Comparison of ENCODE assay signal across 22 cellular contexts in genomic region chr2:232196802-232197201, GRCh38.
DNase-seq lines count a peak whose midpoint lies in the region; ATAC-seq, FAIRE-seq and TF ChIP-seq lines count a peak whose summit lies in the region.
"Had no signal": no experiment of that assay in that cellular context is flagged by ENCODE, and none has a peak within 500 bp of the region (broad histone marks: within the 10 kb centered on the region; RNA-seq: fewer than 3 reads in every experiment).

No MANE protein-coding gene starts in this region.

- H3K27me3 ChIP-seq in GM23338 (ENCODE audit: insufficient read depth) (no peaks in the 10 kb centered on the region), HUES48 (ENCODE audit: control insufficient read depth, insufficient read depth, low read length) (no peaks in the 10 kb centered on the region), keratinocyte (ENCODE audit: control insufficient read depth, extremely low read depth, insufficient read depth, low read length) (no peaks in the 10 kb centered on the region)
- no peaks in the 10 kb centered on the region for H3K27me3 ChIP-seq in CD8-positive, alpha-beta memory T cell (ENCODE audit: insufficient read depth, low read length, poor library complexity, severe bottlenecking)

- H3K79me2 ChIP-seq in GM23338 (replicated peaks; ENCODE audit: insufficient read depth), result no peaks in the 10 kb centered on the region
- H3K79me2 ChIP-seq in keratinocyte (ENCODE audit: control insufficient read depth, insufficient read depth, low read length), result no peaks in the 10 kb centered on the region

- H3K27ac ChIP-seq in GM23338 (ENCODE audit: low read depth), result peak overlapping the region; percentile 7; the same call in 1 of the 2 replicates
- H3K27ac ChIP-seq in HUES48 (ENCODE audit: low read depth, low read length), result peak overlapping the region; percentile 83
- no peak overlapping the region for H3K27ac ChIP-seq in keratinocyte (ENCODE audit: control insufficient read depth, insufficient read depth, low read length)
- H3K27ac ChIP-seq in CD8-positive, alpha-beta memory T cell (ENCODE audit: low read depth, low read length), result no peak overlapping the region
- H3K27ac ChIP-seq: 22Rv1, A549, C4-2B, HL-60 had no signal

- DNase-seq in GM23338 (ENCODE audit: low spot score) (peak; percentile 16), WTC11 (ENCODE audit: low spot score) (no peak), keratinocyte (ENCODE audit: low read depth, low spot score) (no peak), iPS-NIHi7 (ENCODE audit: extremely low spot score) (no peak)
- DNase-seq in CD8-positive, alpha-beta memory T cell, result no peak
- DNase-seq: AML-193; CD4-positive, alpha-beta T cell; DMS153; DMS79; GDM1; KBM-7 had no signal

- no peak overlapping the region for H3K9ac ChIP-seq in HUES48 (ENCODE audit: low read depth, low read length)
- H3K9ac ChIP-seq in keratinocyte (ENCODE audit: control insufficient read depth, extremely low read depth, insufficient read depth, low read length), result no peak overlapping the region

- H3K4me3 ChIP-seq in GM23338 (no peak overlapping the region), HUES48 (ENCODE audit: low read depth, low read length) (no peak overlapping the region), keratinocyte (ENCODE audit: control insufficient read depth in 2 of 3, extremely low read depth in 1 of 3, insufficient read depth in 2 of 3, low read depth in 1 of 3, low read length in 3 of 3) (no peak overlapping the region)
- H3K4me3 ChIP-seq in CD8-positive, alpha-beta memory T cell (ENCODE audit: low read length), result no peak overlapping the region
- H3K4me3 ChIP-seq: A549 had no signal

- no peaks in the 10 kb centered on the region for H4K20me1 ChIP-seq in GM23338 (replicated peaks; ENCODE audit: insufficient read depth)
- H4K20me1 ChIP-seq in keratinocyte (ENCODE audit: control insufficient read depth, extremely low read depth, insufficient read depth, low read length), result no peaks in the 10 kb centered on the region

- TF ChIP-seq CTCF in GM23338 (conservative IDR thresholded peaks at IDR 0.05; ENCODE audit: low read depth in 2 of 2) (no peak), WTC11 (IDR thresholded peaks at IDR 0.05) (no peak), keratinocyte (optimal IDR thresholded peaks at IDR 0.05 in 1 of 3, IDR thresholded peaks at IDR 0.05 in 1 of 3, conservative IDR thresholded peaks at IDR 0.05 in 1 of 3; ENCODE audit: extremely low read depth in 1 of 3, insufficient read depth in 2 of 3, low read length in 3 of 3) (no peak)

- dilution Hi-C loops in keratinocyte (cut with MboI; ENCODE audit: extremely low pct_ligation_motif_present, low sequenced_read_pairs), result no loop called here

- H3K4me1 Mint-ChIP-seq in GM23338 (peaks cover 31% of the 10 kb centered on the region), WTC11 (peaks cover 35% of the 10 kb centered on the region)
- H3K4me1 Mint-ChIP-seq in CD8-positive, alpha-beta memory T cell, result no peaks in the 10 kb centered on the region
- H3K4me1 Mint-ChIP-seq: IgD-negative memory B cell had no signal

- no peaks in the 10 kb centered on the region for H3K9me1 ChIP-seq in keratinocyte (ENCODE audit: control insufficient read depth, extremely low read depth, insufficient read depth, low read length)

- no peaks in the 10 kb centered on the region for H3K9me2 ChIP-seq in GM23338 (ENCODE audit: insufficient read depth)

- H3K27me3 Mint-ChIP-seq in GM23338 (ENCODE audit: insufficient read depth, low read depth, poor library complexity), result no peaks in the 10 kb centered on the region
- no peaks in the 10 kb centered on the region for H3K27me3 Mint-ChIP-seq in WTC11 (ENCODE audit: low read depth)
- H3K27me3 Mint-ChIP-seq in CD8-positive, alpha-beta memory T cell, result no peaks in the 10 kb centered on the region
- H3K27me3 Mint-ChIP-seq: CD4-positive, alpha-beta T cell; IgD-negative memory B cell had no signal

- H3K9me3 ChIP-seq in HUES48 (ENCODE audit: control insufficient read depth, insufficient read depth, low read length) (no peaks in the 10 kb centered on the region), keratinocyte (ENCODE audit: control insufficient read depth, low read depth, low read length) (peaks cover 2% of the 10 kb centered on the region)
- H3K9me3 ChIP-seq in CD8-positive, alpha-beta memory T cell (ENCODE audit: low read length), result no peaks in the 10 kb centered on the region

- H3K36me3 ChIP-seq in GM23338 (ENCODE audit: insufficient read depth) (no peaks in the 10 kb centered on the region), HUES48 (ENCODE audit: control insufficient read depth, insufficient read depth, low read length) (no peaks in the 10 kb centered on the region), keratinocyte (ENCODE audit: control insufficient read depth in 2 of 2, extremely low read depth in 1 of 2, insufficient read depth in 2 of 2, low read length in 2 of 2) (peaks cover 0 to 7% of the 10 kb centered on the region in 2 experiments)
- H3K36me3 ChIP-seq in CD8-positive, alpha-beta memory T cell (ENCODE audit: insufficient read depth, low read length), result no peaks in the 10 kb centered on the region

- FAIRE-seq in keratinocyte (lab: Jason Lieb, UNC), result peak; percentile 5
- FAIRE-seq: A549, GM12892, GM18507, HepG2 had no signal

- CTCF ChIA-PET in WTC11 (lab: Charles Lee), result no interaction called here
- CTCF ChIA-PET in CD8-positive, alpha-beta memory T cell (lab: Charles Lee), result no interaction called here

- POLR2A ChIA-PET in WTC11 (lab: Charles Lee), result no interaction called here
- POLR2A ChIA-PET in CD8-positive, alpha-beta memory T cell (lab: Charles Lee), result no interaction called here

- H3K4me1 ChIP-seq in GM23338 (ENCODE audit: insufficient read depth), result peaks cover 18% of the 10 kb centered on the region
- H3K4me1 ChIP-seq in HUES48 (ENCODE audit: control insufficient read depth, insufficient read depth, low read length), result peaks cover 18% of the 10 kb centered on the region
- H3K4me1 ChIP-seq in keratinocyte (ENCODE audit: control insufficient read depth, extremely low read depth, insufficient read depth, low read length), result no peaks in the 10 kb centered on the region
- H3K4me1 ChIP-seq in CD8-positive, alpha-beta memory T cell (ENCODE audit: insufficient read depth, low read length), result no peaks in the 10 kb centered on the region

- H3K4me2 ChIP-seq in GM23338 (peak overlapping the region; percentile 8), keratinocyte (ENCODE audit: control insufficient read depth, extremely low read depth, insufficient read depth, low read depth, low read length) (no peak overlapping the region)
- H3K4me2 ChIP-seq: A549 had no signal

- ATAC-seq in GM23338 (peak; percentile 67), WTC11 (peak; percentile 52), HG03045 (IDR thresholded peaks at IDR 0.05; ENCODE audit: unreplicated experiment) (no peak), HG03520 (IDR thresholded peaks at IDR 0.05; ENCODE audit: unreplicated experiment) (no peak)
- ATAC-seq: A549, HepG2 had no signal

- H3K27ac Mint-ChIP-seq in GM23338 (peak overlapping the region; percentile 18), WTC11 (no peak overlapping the region)
- no peak overlapping the region for H3K27ac Mint-ChIP-seq in CD8-positive, alpha-beta memory T cell
- H3K27ac Mint-ChIP-seq: CD4-positive, alpha-beta T cell; IgD-negative memory B cell had no signal

- peaks cover 8% of the 10 kb centered on the region; the same call in 2 of the 3 replicates for H3K9me3 Mint-ChIP-seq in GM23338
- peaks cover 11% of the 10 kb centered on the region for H3K9me3 Mint-ChIP-seq in WTC11
- peaks cover 0 to 13% (median 9%) of the 10 kb centered on the region in 5 donors for H3K9me3 Mint-ChIP-seq in CD8-positive, alpha-beta memory T cell

- H3K4me3 Mint-ChIP-seq in GM23338 (no peak overlapping the region), WTC11 (no peak overlapping the region)
- H3K4me3 Mint-ChIP-seq in CD8-positive, alpha-beta memory T cell, result no peak overlapping the region
- H3K4me3 Mint-ChIP-seq: CD4-positive, alpha-beta T cell; IgD-negative memory B cell had no signal

- H2AFZ ChIP-seq in GM23338, result no peak overlapping the region
- no peak overlapping the region for H2AFZ ChIP-seq in keratinocyte (ENCODE audit: control insufficient read depth, low read length)

- H3K36me3 Mint-ChIP-seq in GM23338 (ENCODE audit: low read depth), result peaks cover 11% of the 10 kb centered on the region
- peaks cover 10% of the 10 kb centered on the region for H3K36me3 Mint-ChIP-seq in WTC11
- H3K36me3 Mint-ChIP-seq in CD8-positive, alpha-beta memory T cell, result peaks cover 28 to 55% (median 48%) of the 10 kb centered on the region in 3 donors

- no peaks in the 10 kb centered on the region for H3F3A ChIP-seq in GM23338 (replicated peaks; ENCODE audit: low read depth)

TF ChIP-seq in GM23338, 12 proteins besides CTCF, POLR2A, EP300 and RAD21 (continues in another document):
- TF ChIP-seq ZNF114 (CRISPR knock-in tag; IDR thresholded peaks at IDR 0.05), result no peak

TF ChIP-seq in WTC11, 78 proteins besides CTCF, POLR2A, EP300 and RAD21 (continues in another document):
- TF ChIP-seq ZMAT4 (CRISPR knock-in tag; IDR thresholded peaks at IDR 0.05), result no peak
- no peak for TF ChIP-seq MAX (CRISPR knock-in tag; IDR thresholded peaks at IDR 0.05)
- TF ChIP-seq TP53 (CRISPR knock-in tag; IDR thresholded peaks at IDR 0.05), result no peak
- no peak for TF ChIP-seq RELA (CRISPR knock-in tag; IDR thresholded peaks at IDR 0.05; ENCODE audit: borderline replicate concordance)

Comparison
In these comparisons a context has a peak if more than half of its experiments do, and no peak if none do; other contexts are left out.
1. ATAC-seq: peak in GM23338 (single experiment) and WTC11 (single experiment); none in HG03045 (single experiment) and HG03520 (single experiment).
2. H3K27ac ChIP-seq: peak in GM23338 (single experiment) and HUES48 (single experiment); none in keratinocyte (single experiment) and CD8-positive, alpha-beta memory T cell (single experiment).